In genomic region chr7:136142583-136142982, GRCh38 we compare ENCODE assay signal across 21 cellular contexts.
DNase-seq lines count a peak whose midpoint lies in the region; ATAC-seq lines count a peak whose summit lies in the region.
"Had no signal": no experiment of that assay in that cellular context is flagged by ENCODE, and none has a peak within 500 bp of the region (broad histone marks: within the 10 kb centered on the region; RNA-seq: fewer than 3 reads in every experiment).

No MANE protein-coding gene starts in this region.

- DNase-seq in NCI-H510A treated with DMSO at 0.1 percent for 48 hours (lab: John Stamatoyannopoulos, UW), result peak; percentile 60
- DNase-seq in NCI-H510A (lab: John Stamatoyannopoulos, UW), result no peak
- peak; percentile 25 for DNase-seq in DMS153 treated with DMSO at 0.1 percent for 48 hours (lab: John Stamatoyannopoulos, UW; ENCODE audit: unreplicated experiment)
- DNase-seq in Jurkat, Clone E6-1 (ENCODE audit: low read depth, low spot score), result peak; percentile 66
- peak; percentile 57 for DNase-seq in OCI-M1 (lab: John Stamatoyannopoulos, UW)
- no peak for DNase-seq in stimulated activated CD8-positive, alpha-beta memory T cell treated with anti-CD3 and anti-CD28 coated beads, Interleukin-4, amount 100 ng/mL, for 48 hours
- DNase-seq: CD4-positive, CD25-positive, alpha-beta regulatory T cell; GDM1; MG63; NCI-H1048; NCI-H1417 treated with DMSO at 0.1 percent for 48 hours; NCI-H1930; NCI-H526; PC-3; RPMI8226; SIG-M5; SK-N-SH; T-helper 2 cell had no signal

- H3K4me3 ChIP-seq in Jurkat, Clone E6-1 (ENCODE audit: low read length), result no peak overlapping the region
- H3K4me3 ChIP-seq: MG63 had no signal

- ATAC-seq in HG03571 (IDR thresholded peaks at IDR 0.05; ENCODE audit: unreplicated experiment), result no peak
- ATAC-seq in HG03045 (IDR thresholded peaks at IDR 0.05; ENCODE audit: unreplicated experiment), result no peak
- ATAC-seq: HCT116, PC-3 had no signal

Comparison
In these comparisons a context has a peak if more than half of its experiments do, and no peak if none do; other contexts are left out.
1. DNase-seq: peak in NCI-H510A treated with DMSO at 0.1 percent for 48 hours (single experiment), DMS153 treated with DMSO at 0.1 percent for 48 hours (single experiment), Jurkat, Clone E6-1 (single experiment) and OCI-M1 (single experiment); none in NCI-H510A (single experiment) and stimulated activated CD8-positive, alpha-beta memory T cell treated with anti-CD3 and anti-CD28 coated beads, Interleukin-4, amount 100 ng/mL, for 48 hours (single experiment).